25 cellular contexts compared by ENCODE assay signal in genomic region chr2:67213270-67213670, GRCh38.
A peak's percentile ranks its signal among the peaks of the same experiment; 100 is the strongest.
DNase-seq lines count a peak whose midpoint lies in the region; ATAC-seq, FAIRE-seq and TF ChIP-seq lines count a peak whose summit lies in the region.
"Had no signal": no experiment of that assay in that cellular context is flagged by ENCODE, and none has a peak within 500 bp of the region (broad histone marks: within the 10 kb centered on the region; RNA-seq: fewer than 3 reads in every experiment).

No MANE protein-coding gene starts in this region.

- FAIRE-seq in H1 (lab: Jason Lieb, UNC), result no peak

- peaks cover 2 to 6% (median 3%) of the 10 kb centered on the region in 4 experiments; a peak in 5 of 7 replicates for H3K4me1 ChIP-seq in H1 (replicated peaks in 1 of 4; ENCODE audit: control insufficient read depth in 3 of 4, insufficient read depth in 4 of 4, low read length in 3 of 4)
- no peaks in the 10 kb centered on the region for H3K4me1 ChIP-seq in naive thymus-derived CD4-positive, alpha-beta T cell (ENCODE audit: control insufficient read depth in 2 of 2, insufficient read depth in 2 of 2, low read length in 2 of 2)
- H3K4me1 ChIP-seq in testis, result no peaks in the 10 kb centered on the region
- H3K4me1 ChIP-seq: ascending aorta, left lung had no signal

- no peak overlapping the region for H3K4me2 ChIP-seq in H1 (ENCODE audit: insufficient read depth in 1 of 2, low read depth in 2 of 2, low read length in 2 of 2)

- no peak overlapping the region for H4K8ac ChIP-seq in H1 (ENCODE audit: extremely low read depth, insufficient read depth, low read length)

- no peak overlapping the region for H4K91ac ChIP-seq in H1 (replicated peaks; ENCODE audit: insufficient read length, low read length)

- no peaks in the 10 kb centered on the region for H3K79me1 ChIP-seq in H1 (ENCODE audit: low read depth, low read length)

- no peaks in the 10 kb centered on the region for H3K36me3 Mint-ChIP-seq in naive thymus-derived CD4-positive, alpha-beta T cell
- peaks cover 3% of the 10 kb centered on the region for H3K36me3 Mint-ChIP-seq in type B pancreatic cell
- H3K36me3 Mint-ChIP-seq: activated naive CD8-positive, alpha-beta T cell treated with anti-CD3 and anti-CD28 coated beads, Interleukin-2, amount 10 ng/mL, durations not matched to agents 7 days and 5 days; stimulated activated memory B cell treated with anti-CD40 and anti-IgM and Interleukin-4, amounts not matched to agents 10 μg/mL and 1 μg/mL and 100 μg/mL, for 72 hours had no signal

- no peak for TF ChIP-seq CTCF in H1 (IDR thresholded peaks at IDR 0.05; ENCODE audit: control extremely low read depth in 1 of 3, insufficient read depth in 1 of 3, low read depth in 1 of 3, low read length in 3 of 3)
- TF ChIP-seq CTCF in type B pancreatic cell (conservative IDR thresholded peaks at IDR 0.05), result no peak
- TF ChIP-seq CTCF in testis (IDR thresholded peaks at IDR 0.05), result no peak

- H2BK15ac ChIP-seq in H1 (ENCODE audit: low read length), result no peak overlapping the region

- H3K4me3 Mint-ChIP-seq in naive thymus-derived CD4-positive, alpha-beta T cell, result no peak overlapping the region
- peak overlapping the region; percentile 58 for H3K4me3 Mint-ChIP-seq in type B pancreatic cell
- H3K4me3 Mint-ChIP-seq: activated CD8-positive, alpha-beta T cell treated with anti-CD3 and anti-CD28 coated beads, Interleukin-2, amount 10 ng/mL, durations not matched to agents 7 days and 5 days; activated naive CD8-positive, alpha-beta T cell treated with anti-CD3 and anti-CD28 coated beads, Interleukin-2, amount 10 ng/mL, durations not matched to agents 7 days and 5 days; neural crest cell; stimulated activated memory B cell treated with anti-CD40 and anti-IgM and Interleukin-4, amounts not matched to agents 10 μg/mL and 1 μg/mL and 100 μg/mL, for 72 hours had no signal

- H4K5ac ChIP-seq in H1 (ENCODE audit: insufficient read length, low read depth, low read length), result no peak overlapping the region

- no peak overlapping the region for H3K27ac Mint-ChIP-seq in naive thymus-derived CD4-positive, alpha-beta T cell
- H3K27ac Mint-ChIP-seq in type B pancreatic cell, result peak overlapping the region; percentile 49
- H3K27ac Mint-ChIP-seq: activated CD8-positive, alpha-beta T cell treated with anti-CD3 and anti-CD28 coated beads, Interleukin-2, amount 10 ng/mL, durations not matched to agents 7 days and 5 days; activated naive CD8-positive, alpha-beta T cell treated with anti-CD3 and anti-CD28 coated beads, Interleukin-2, amount 10 ng/mL, durations not matched to agents 7 days and 5 days; stimulated activated memory B cell treated with anti-CD40 and anti-IgM and Interleukin-4, amounts not matched to agents 10 μg/mL and 1 μg/mL and 100 μg/mL, for 72 hours had no signal

- peaks cover 0 to 9% of the 10 kb centered on the region in 2 experiments; a peak in 1 of 4 replicates for H3K9me3 ChIP-seq in H1 (ENCODE audit: insufficient read depth in 2 of 2, low read depth in 1 of 2, low read length in 1 of 2)
- peaks cover 0 to 5% (median 0%) of the 10 kb centered on the region in 3 experiments for H3K9me3 ChIP-seq in naive thymus-derived CD4-positive, alpha-beta T cell (ENCODE audit: control insufficient read depth in 2 of 3, low read length in 3 of 3)
- no peaks in the 10 kb centered on the region for H3K9me3 ChIP-seq in testis
- H3K9me3 ChIP-seq: ascending aorta, esophagus squamous epithelium had no signal

- no peak for TF ChIP-seq RAD21 in H1 (IDR thresholded peaks at IDR 0.05 in 1 of 2, conservative IDR thresholded peaks at IDR 0.05 in 1 of 2; ENCODE audit: low read depth in 2 of 2, low read length in 2 of 2)

- H3K23ac ChIP-seq in H1 (ENCODE audit: insufficient read length), result no peak overlapping the region

- H3K27me3 ChIP-seq in H1 (replicated peaks in 1 of 4; ENCODE audit: control insufficient read depth in 3 of 4, extremely low read depth in 1 of 4, insufficient read depth in 3 of 4, low read length in 3 of 4) (no peaks in the 10 kb centered on the region), testis (no peaks in the 10 kb centered on the region)
- H3K27me3 ChIP-seq in naive thymus-derived CD4-positive, alpha-beta T cell (ENCODE audit: control insufficient read depth in 2 of 2, insufficient read depth in 2 of 2, low read length in 2 of 2), result no peaks in the 10 kb centered on the region
- H3K27me3 ChIP-seq: ascending aorta, esophagus squamous epithelium, left lung had no signal

- no peak overlapping the region for H3K4ac ChIP-seq in H1 (replicated peaks; ENCODE audit: insufficient read length, low read depth, low read length)

- 0 out of 2 replicates have a peak overlapping the region, but pooled peaks have one; percentile 67 for H2AK5ac ChIP-seq in H1 (ENCODE audit: low read depth, low read length)

- peaks cover 13% of the 10 kb centered on the region; the same call in 1 of the 2 replicates for H3K23me2 ChIP-seq in H1 (ENCODE audit: low read depth, low read length)

- intact Hi-C loops in naive thymus-derived CD4-positive, alpha-beta T cell (cut with micrococcal nuclease), result no loop called here
- intact Hi-C loops in testis (cut with DNase I; ENCODE audit: low total_unique reads), result no loop called here

- no peaks in the 10 kb centered on the region for H3K79me2 ChIP-seq in H1 (ENCODE audit: control insufficient read depth in 1 of 2, insufficient read depth in 2 of 2, low read length in 2 of 2)

- H2BK20ac ChIP-seq in H1 (ENCODE audit: low read length), result no peak overlapping the region

- peak; percentile 14 for ATAC-seq in naive thymus-derived CD4-positive, alpha-beta T cell
- ATAC-seq: activated CD8-positive, alpha-beta T cell treated with anti-CD3 and anti-CD28 coated beads, Interleukin-2, amount 10 ng/mL, durations not matched to agents 7 days and 5 days; left lung; stimulated activated memory B cell treated with anti-CD40 and anti-IgM and Interleukin-4, amounts not matched to agents 10 μg/mL and 1 μg/mL and 100 μg/mL, for 72 hours had no signal

- peaks cover 0 to 18% (median 7%) of the 10 kb centered on the region in 5 donors for H3K27me3 Mint-ChIP-seq in naive thymus-derived CD4-positive, alpha-beta T cell
- H3K27me3 Mint-ChIP-seq in type B pancreatic cell, result peaks cover 14% of the 10 kb centered on the region

- 0 out of 2 replicates have a peak overlapping the region, but pooled peaks have one; percentile 88 for H2BK12ac ChIP-seq in H1 (ENCODE audit: low read depth, low read length)

- no peak overlapping the region; the same call in 1 of the 2 replicates for H2BK5ac ChIP-seq in H1 (ENCODE audit: low read depth, low read length)

- H3K36me3 ChIP-seq in H1 (ENCODE audit: control insufficient read depth in 2 of 4, insufficient read depth in 4 of 4, low read length in 3 of 4) (no peaks in the 10 kb centered on the region), testis (ENCODE audit: low read depth, missing control alignments) (no peaks in the 10 kb centered on the region)
- no peaks in the 10 kb centered on the region for H3K36me3 ChIP-seq in naive thymus-derived CD4-positive, alpha-beta T cell (ENCODE audit: control insufficient read depth in 2 of 3, insufficient read depth in 3 of 3, low read length in 3 of 3)
- H3K36me3 ChIP-seq: ascending aorta, esophagus squamous epithelium, left lung had no signal

- H2BK120ac ChIP-seq in H1 (replicated peaks; ENCODE audit: low read depth, low read length), result no peak overlapping the region

- H3K18ac ChIP-seq in H1 (ENCODE audit: extremely low read depth, low read length), result no peak overlapping the region

- no peaks in the 10 kb centered on the region for H3K4me1 Mint-ChIP-seq in naive thymus-derived CD4-positive, alpha-beta T cell
- peaks cover 30% of the 10 kb centered on the region for H3K4me1 Mint-ChIP-seq in type B pancreatic cell (ENCODE audit: unreplicated experiment)
- H3K4me1 Mint-ChIP-seq: activated naive CD8-positive, alpha-beta T cell treated with anti-CD3 and anti-CD28 coated beads, Interleukin-2, amount 10 ng/mL, durations not matched to agents 7 days and 5 days; stimulated activated memory B cell treated with anti-CD40 and anti-IgM and Interleukin-4, amounts not matched to agents 10 μg/mL and 1 μg/mL and 100 μg/mL, for 72 hours had no signal

- TF ChIP-seq EP300 in H1 (IDR thresholded peaks at IDR 0.05; ENCODE audit: borderline replicate concordance in 1 of 2, low read depth in 2 of 2, low read length in 2 of 2), result no peak

- POLR2A ChIA-PET in H1 (lab: Charles Lee; ENCODE audit: partially characterized antibody), result interaction anchor here (0.6 kb wide), 1 partner anchor 941 kb away, joined by 4 read pairs; no protein-coding TSS in a partner anchor
- POLR2A ChIA-PET in naive thymus-derived CD4-positive, alpha-beta T cell (lab: Charles Lee), result no interaction called here

- no peak overlapping the region for H3K56ac ChIP-seq in H1 (replicated peaks; ENCODE audit: insufficient read length, low read depth, low read length)

- WGBS in H1 (ENCODE audit: extremely low coverage in 1 of 2, insufficient coverage in 1 of 2, insufficient read length in 1 of 2, insufficient replicate concordance in 2 of 2, low coverage in 1 of 2, low lambda C conversion rate in 2 of 2, missing lambda C conversion rate in 1 of 2), 2 experiments, result 79 to 100% methylated on average over 1 to 8 of the region's 8 CpGs
- WGBS in testis, 2 donors, result 60 to 65% methylated on average over 8 of the region's 8 CpGs

- peaks cover 0 to 5% of the 10 kb centered on the region in 2 experiments for H4K20me1 ChIP-seq in H1 (replicated peaks in 1 of 2; ENCODE audit: control insufficient read depth in 1 of 2, insufficient read depth in 2 of 2, low read length in 2 of 2)

- H3K14ac ChIP-seq in H1 (ENCODE audit: insufficient read length), result no peak overlapping the region

- no peak overlapping the region for H2AFZ ChIP-seq in H1 (ENCODE audit: low read length)

- peak; percentile 19 for DNase-seq in NCI-H146 (lab: John Stamatoyannopoulos, UW)
- DNase-seq in NCI-H146 treated with DMSO at 0.1 percent for 48 hours (lab: John Stamatoyannopoulos, UW; ENCODE audit: unreplicated experiment), result no peak
- DNase-seq in H1 (ENCODE audit: low read depth in 1 of 2, low spot score in 2 of 2), result no peak
- DNase-seq in naive thymus-derived CD4-positive, alpha-beta T cell, result no peak
- no peak for DNase-seq in type B pancreatic cell (ENCODE audit: extremely low spot score, unreplicated experiment)
- no peak for DNase-seq in testis
- no peak for DNase-seq in islet precursor cell
- no peak for DNase-seq in middle frontal gyrus (ENCODE audit: extremely low spot score, low spot score)
- DNase-seq: activated CD8-positive, alpha-beta T cell treated with anti-CD3 and anti-CD28 coated beads, Interleukin-2, amount 10 ng/mL, durations not matched to agents 7 days and 5 days; activated naive CD8-positive, alpha-beta T cell treated with anti-CD3 and anti-CD28 coated beads, Interleukin-2, amount 10 ng/mL, durations not matched to agents 7 days and 5 days; cortex of kidney; DND-41; esophagus squamous epithelium; foreskin melanocyte; hippocampal formation; left lung; NCI-H1694; NCI-H526 treated with DMSO at 0.1 percent for 48 hours; stimulated activated CD4-positive, alpha-beta T cell treated with anti-CD3 and anti-CD28 coated beads, Interleukin-4, amount 100 ng/mL, for 4 hours had no signal

- no peak overlapping the region for H3K9ac ChIP-seq in H1 (replicated peaks in 1 of 4; ENCODE audit: extremely low read depth in 1 of 4, low read depth in 3 of 4, low read length in 3 of 4)

- H3K27ac ChIP-seq in H1 (ENCODE audit: low read depth, low read length) (no peak overlapping the region), testis (no peak overlapping the region)
- no peak overlapping the region for H3K27ac ChIP-seq in naive thymus-derived CD4-positive, alpha-beta T cell (ENCODE audit: low read depth, low read length)
- H3K27ac ChIP-seq: 22Rv1, ascending aorta, HL-60, left lung, RWPE1 had no signal

- H3K4me3 ChIP-seq in H1 (ENCODE audit: extremely low read depth in 1 of 4, insufficient read depth in 2 of 4, low read depth in 3 of 4, low read length in 4 of 4) (no peak overlapping the region), testis (no peak overlapping the region)
- no peak overlapping the region for H3K4me3 ChIP-seq in naive thymus-derived CD4-positive, alpha-beta T cell (ENCODE audit: low read length)
- H3K4me3 ChIP-seq: ascending aorta, esophagus squamous epithelium, left lung had no signal

- TF ChIP-seq POLR2A in H1 (IDR thresholded peaks at IDR 0.05; ENCODE audit: control extremely low read depth in 1 of 2, low read depth in 2 of 2, low read length in 2 of 2), result no peak
- no peak for TF ChIP-seq POLR2A in testis (IDR thresholded peaks at IDR 0.05)

- CTCF ChIA-PET in H1 (lab: Charles Lee; ENCODE audit: partially characterized antibody), result no interaction called here
- CTCF ChIA-PET in naive thymus-derived CD4-positive, alpha-beta T cell (lab: Charles Lee), result no interaction called here

- peaks cover 0 to 14% (median 5%) of the 10 kb centered on the region in 11 donors for H3K9me3 Mint-ChIP-seq in naive thymus-derived CD4-positive, alpha-beta T cell
- peaks cover 4% of the 10 kb centered on the region for H3K9me3 Mint-ChIP-seq in type B pancreatic cell
- H3K9me3 Mint-ChIP-seq: activated naive CD8-positive, alpha-beta T cell treated with anti-CD3 and anti-CD28 coated beads, Interleukin-2, amount 10 ng/mL, durations not matched to agents 7 days and 5 days; neural crest cell had no signal
